In the genomic region with DNA sequence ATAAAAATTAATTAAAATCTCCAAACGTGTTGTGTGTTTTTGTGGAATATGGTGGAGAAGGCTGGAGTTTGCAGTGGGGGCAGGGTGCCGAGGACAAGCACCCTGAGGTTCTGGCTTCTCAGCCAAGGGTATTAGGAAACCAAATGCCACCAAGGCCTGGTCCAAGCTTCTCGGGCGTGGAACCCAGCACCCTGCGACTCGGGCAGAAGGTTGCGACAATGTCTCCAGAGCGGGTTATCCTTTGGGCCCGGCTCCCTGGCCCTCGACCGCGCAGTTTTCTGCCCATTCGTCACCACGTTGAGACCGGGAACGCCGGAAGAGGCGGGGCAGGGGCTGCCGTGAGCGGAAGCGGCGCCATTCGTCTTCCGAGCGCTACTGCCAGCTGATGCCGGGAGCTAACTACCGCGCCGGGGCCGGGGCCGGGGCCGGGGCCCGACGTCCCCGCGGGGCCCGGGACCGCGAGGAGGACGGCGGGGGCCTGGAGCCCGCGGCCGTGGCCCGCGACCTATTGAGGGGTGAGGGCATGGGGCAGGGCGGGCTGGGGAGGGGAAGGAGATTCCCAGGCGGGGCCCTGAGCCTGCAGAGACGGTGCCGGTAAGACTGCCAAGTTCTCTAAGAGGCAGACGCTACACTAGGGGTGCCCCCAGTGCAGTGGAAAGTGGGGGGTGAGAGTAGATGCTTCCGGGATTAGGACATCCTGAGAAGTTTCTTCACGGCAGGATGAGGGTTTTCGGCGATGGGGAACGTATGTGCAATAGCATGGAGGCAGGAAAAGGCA, we compare ENCODE assay signal across 8 cellular contexts. TPM values are rescaled to one million over a fixed set of nuclear protein-coding genes. Genes with fewer than 3 reads are reported as not detected.
DNase-seq lines count a peak whose midpoint lies in the region; ATAC-seq and TF ChIP-seq lines count a peak whose summit lies in the region.

Gene RRP36 (plus strand): TSS at position 354 of the 778 bp plus-strand sequence. CDS start 32 bp downstream, at position 386.

- peaks cover 68% of the 10 kb centered on the region for H3K36me3 Mint-ChIP-seq in CD4-positive, alpha-beta T cell (ENCODE audit: low read depth)
- H3K36me3 Mint-ChIP-seq in IgD-negative memory B cell (peaks cover 2% of the 10 kb centered on the region), nephron (ENCODE audit: low read depth) (peaks cover 52% of the 10 kb centered on the region)

- H3K9me3 ChIP-seq in CD4-positive, alpha-beta T cell (ENCODE audit: control insufficient read depth, low read length) = no peaks in the 10 kb centered on the region
- H3K9me3 ChIP-seq in RWPE2 (ENCODE audit: severe bottlenecking) = no peaks in the 10 kb centered on the region

- intact Hi-C loops in CD4-positive, alpha-beta T cell (cut with DNase I, micrococcal nuclease) = no loop called here

- H3K4me1 ChIP-seq in RWPE2 (ENCODE audit: insufficient read depth, poor library complexity, severe bottlenecking) = peaks cover 4% of the 10 kb centered on the region

- CTCF ChIA-PET in CD4-positive, alpha-beta T cell (lab: Charles Lee) = interaction anchor here (1.6 to 1.9 kb wide), 2 partner anchors 32 to 120 kb away, joined by 3 to 4 read pairs; partner anchors contain the start of gene CUL7

- H3K27ac Mint-ChIP-seq in CD4-positive, alpha-beta T cell = peak within 1 kb of the TSS; percentile 83
- peak within 1 kb of the TSS; percentile 65 to 84 (median 81) for H3K27ac Mint-ChIP-seq in IgD-negative memory B cell
- peak within 1 kb of the TSS; percentile 93 to 99 (median 96) for H3K27ac Mint-ChIP-seq in nephron

- peak; percentile 73 for ATAC-seq in CD4-positive, alpha-beta T cell (ENCODE audit: poor library complexity)
- ATAC-seq in GM19468 (IDR thresholded peaks at IDR 0.05; ENCODE audit: extremely low read depth, unreplicated experiment) (peak; percentile 39), RWPE2 (ENCODE audit: low read depth) (peak; percentile 92)
- ATAC-seq in stimulated activated naive CD8-positive, alpha-beta T cell treated with anti-CD3 and anti-CD28 coated beads, Interleukin-15, Interleukin-2, amounts not matched to agents 100 U/mL and 50 U/mL, for 24 hours = peak; percentile 87

- H3K27me3 Mint-ChIP-seq in CD4-positive, alpha-beta T cell = no peaks in the 10 kb centered on the region
- H3K27me3 Mint-ChIP-seq in IgD-negative memory B cell (no peaks in the 10 kb centered on the region), nephron (ENCODE audit: low read depth) (peaks cover 3% of the 10 kb centered on the region)

- H3K27me3 ChIP-seq in CD4-positive, alpha-beta T cell (ENCODE audit: control insufficient read depth, insufficient read depth, low read length) = no peaks in the 10 kb centered on the region
- no peaks in the 10 kb centered on the region for H3K27me3 ChIP-seq in RWPE2 (ENCODE audit: insufficient read depth, poor library complexity, severe bottlenecking)

- no peak for TF ChIP-seq CTCF in CD4-positive, alpha-beta T cell (IDR thresholded peaks at IDR 0.05)
- TF ChIP-seq CTCF in RWPE2 (IDR thresholded peaks at IDR 0.05; ENCODE audit: poor library complexity, severe bottlenecking) (no peak), fibroblast of the aortic adventitia (IDR thresholded peaks at IDR 0.05; ENCODE audit: insufficient read depth, low read length) (no peak), nephron (IDR thresholded peaks at IDR 0.05; ENCODE audit: unreplicated experiment in 3 of 3) (no peak)

- peaks cover 60% of the 10 kb centered on the region for H3K36me3 ChIP-seq in RWPE2 (ENCODE audit: low read depth)

- POLR2A ChIA-PET in CD4-positive, alpha-beta T cell (lab: Charles Lee) = interaction anchor here (0.6 to 3.5 kb wide), 12 partner anchors 7 to 275 kb away, joined by 3 to 25 read pairs (median 6); partner anchors contain the start of genes CNPY3, CUL7, KLC4 and KLHDC3

- peak within 1 kb of the TSS; percentile 62 for H3K27ac ChIP-seq in CD4-positive, alpha-beta T cell (ENCODE audit: low read depth, low read length)
- peak within 1 kb of the TSS; percentile 76 for H3K27ac ChIP-seq in RWPE2 (ENCODE audit: poor library complexity, severe bottlenecking)

- no peaks in the 10 kb centered on the region for H3K9me3 Mint-ChIP-seq in CD4-positive, alpha-beta T cell
- no peaks in the 10 kb centered on the region for H3K9me3 Mint-ChIP-seq in IgD-negative memory B cell
- H3K9me3 Mint-ChIP-seq in nephron = no peaks in the 10 kb centered on the region

- peak within 1 kb of the TSS; percentile 98 for H3K4me3 Mint-ChIP-seq in CD4-positive, alpha-beta T cell
- H3K4me3 Mint-ChIP-seq in IgD-negative memory B cell (peak within 1 kb of the TSS; percentile 89 to 95 (median 94)), nephron (peak within 1 kb of the TSS; percentile 97 to 100 (median 98))

- peak within 1 kb of the TSS; percentile 53 for H3K4me3 ChIP-seq in RWPE2 (ENCODE audit: severe bottlenecking)
- H3K4me3 ChIP-seq in fibroblast of the aortic adventitia (ENCODE audit: low read depth, low read length) = peak within 1 kb of the TSS; percentile 98

- peaks cover 38% of the 10 kb centered on the region for H3K4me1 Mint-ChIP-seq in CD4-positive, alpha-beta T cell (ENCODE audit: low read depth)
- H3K4me1 Mint-ChIP-seq in IgD-negative memory B cell (peaks cover 0 to 13% (median 4%) of the 10 kb centered on the region in 3 donors), nephron (peaks cover 34% of the 10 kb centered on the region)

- DNase-seq in CD4-positive, alpha-beta T cell = peak; percentile 33 to 74 (median 60)
- DNase-seq in RWPE2 (ENCODE audit: low spot score) = no peak
- DNase-seq in activated effector memory CD4-positive, alpha-beta T cell treated with Interleukin-2 at 50 U/mL for 16 hours = peak; percentile 57
- DNase-seq in fibroblast of the aortic adventitia (ENCODE audit: low read depth) = peak; percentile 56
- DNase-seq in stimulated activated naive CD8-positive, alpha-beta T cell treated with anti-CD3 and anti-CD28 coated beads, Interleukin-15, Interleukin-2, amounts not matched to agents 100 U/mL and 50 U/mL, for 24 hours = peak; percentile 84

RNA-seq across cellular contexts. Expression of gene RRP36, which starts in this region (rescaled TPM):
- 10 to 100 TPM; 17.2 to 17.7 TPM for total RNA-seq in CD4-positive, alpha-beta T cell
- polyA plus RNA-seq in IgD-negative memory B cell = 54.8 TPM
- total RNA-seq in fibroblast of the aortic adventitia (ENCODE audit: low replicate concordance) = 46.9 and 86.6 TPM in 2 replicates

Comparison
In these comparisons a context has a peak if more than half of its experiments do, and no peak if none do; other contexts are left out.
1. ATAC-seq: peak in every context shown above with its lines; median percentile 92 in RWPE2; 87 in stimulated activated naive CD8-positive, alpha-beta T cell treated with anti-CD3 and anti-CD28 coated beads, Interleukin-15, Interleukin-2, amounts not matched to agents 100 U/mL and 50 U/mL, for 24 hours; 73 in CD4-positive, alpha-beta T cell; 39 in GM19468.